8 cellular contexts compared by ENCODE assay signal in genomic region chr12:19439059-19440018, GRCh38.
DNase-seq lines count a peak whose midpoint lies in the region; TF ChIP-seq lines count a peak whose summit lies in the region.

TSS of gene AEBP2 (plus strand) at chr12:19439492. CDS start at chr12:19439700, 208 bp downstream.

- DNase-seq in GF-D8 (lab: John Stamatoyannopoulos, UW) (peak; percentile 77), HCEC 1CT (peak; percentile 94), MM.1S (peak; percentile 92), SK-N-MC (ENCODE audit: low read depth, low spot score) (no peak), germinal center (ENCODE audit: low spot score) (peak; percentile 95), nucleus accumbens (lab: John Stamatoyannopoulos, UW) (peak; percentile 26 to 97 (median 92)), superior temporal gyrus (ENCODE audit: extremely low spot score) (peak; percentile 89)
- peak; percentile 96 for DNase-seq in activated naive CD4-positive, alpha-beta T cell treated with anti-CD3 and anti-CD28 coated beads, Interleukin-2, amount 10 ng/mL, durations not matched to agents 7 days and 5 days

- H3F3A ChIP-seq in MM.1S (ENCODE audit: insufficient read depth, low read length) = peaks cover 13% of the 10 kb centered on the region

- H3K79me2 ChIP-seq in MM.1S (ENCODE audit: low read length) = peaks cover 46% of the 10 kb centered on the region

- peak within 1 kb of the TSS; percentile 99 for H3K4me3 Mint-ChIP-seq in activated naive CD4-positive, alpha-beta T cell treated with anti-CD3 and anti-CD28 coated beads, Interleukin-2, amount 10 ng/mL, durations not matched to agents 7 days and 5 days

- H3K36me3 Mint-ChIP-seq in activated naive CD4-positive, alpha-beta T cell treated with anti-CD3 and anti-CD28 coated beads, Interleukin-2, amount 10 ng/mL, durations not matched to agents 7 days and 5 days = peaks cover 17% of the 10 kb centered on the region

- H3K27ac ChIP-seq in MM.1S (ENCODE audit: low read length) = peak within 1 kb of the TSS; percentile 42; the same call in 1 of the 2 replicates
- H3K27ac ChIP-seq in SK-N-MC = peak within 1 kb of the TSS; percentile 78

- H3K27me3 Mint-ChIP-seq in activated naive CD4-positive, alpha-beta T cell treated with anti-CD3 and anti-CD28 coated beads, Interleukin-2, amount 10 ng/mL, durations not matched to agents 7 days and 5 days = peaks cover 13% of the 10 kb centered on the region

- no peaks in the 10 kb centered on the region for H4K20me1 ChIP-seq in MM.1S (ENCODE audit: insufficient read depth, low read length)

- TF ChIP-seq CTCF in MM.1S (IDR thresholded peaks at IDR 0.05; ENCODE audit: low read length) = no peak

- no peaks in the 10 kb centered on the region for H3K9me3 ChIP-seq in MM.1S (replicated peaks; ENCODE audit: insufficient read depth, low read length)
- H3K9me3 ChIP-seq in SK-N-MC (ENCODE audit: low read depth, low read length) = no peaks in the 10 kb centered on the region

- CTCF ChIA-PET in activated naive CD4-positive, alpha-beta T cell treated with anti-CD3 and anti-CD28 coated beads, Interleukin-2, amount 10 ng/mL, durations not matched to agents 7 days and 5 days (lab: Charles Lee) = no interaction called here

- peak within 1 kb of the TSS; percentile 52 for H3K4me2 ChIP-seq in MM.1S (ENCODE audit: low read depth, low read length)

- H3K36me3 ChIP-seq in MM.1S (replicated peaks; ENCODE audit: insufficient read depth, low read length) = no peaks in the 10 kb centered on the region
- H3K36me3 ChIP-seq in SK-N-MC (ENCODE audit: insufficient read depth, low read length) = peaks cover 19% of the 10 kb centered on the region

- peaks cover 55% of the 10 kb centered on the region for H3K4me1 Mint-ChIP-seq in activated naive CD4-positive, alpha-beta T cell treated with anti-CD3 and anti-CD28 coated beads, Interleukin-2, amount 10 ng/mL, durations not matched to agents 7 days and 5 days

- H3K27me3 ChIP-seq in MM.1S (replicated peaks; ENCODE audit: insufficient read depth, low read length) = no peaks in the 10 kb centered on the region

- H3K9me3 Mint-ChIP-seq in activated naive CD4-positive, alpha-beta T cell treated with anti-CD3 and anti-CD28 coated beads, Interleukin-2, amount 10 ng/mL, durations not matched to agents 7 days and 5 days = no peaks in the 10 kb centered on the region

- H3K9ac ChIP-seq in MM.1S (ENCODE audit: low read length) = peak within 1 kb of the TSS; percentile 91
- peak within 1 kb of the TSS; percentile 93 for H3K9ac ChIP-seq in SK-N-MC (ENCODE audit: insufficient read length)

- no peaks in the 10 kb centered on the region for H3K9me2 ChIP-seq in MM.1S (replicated peaks; ENCODE audit: insufficient read depth, low read length)

- 0 out of 2 replicates have a peak, but pooled peaks cover 5% of the 10 kb centered on the region for H3K4me1 ChIP-seq in MM.1S (ENCODE audit: low read length)

- H3K4me3 ChIP-seq in MM.1S (ENCODE audit: low read length) = peak within 1 kb of the TSS; percentile 99
- peak within 1 kb of the TSS; percentile 83 for H3K4me3 ChIP-seq in SK-N-MC

- H2AFZ ChIP-seq in MM.1S (ENCODE audit: low read length) = peak within 1 kb of the TSS; percentile 86

- H3K27ac Mint-ChIP-seq in activated naive CD4-positive, alpha-beta T cell treated with anti-CD3 and anti-CD28 coated beads, Interleukin-2, amount 10 ng/mL, durations not matched to agents 7 days and 5 days = peak within 1 kb of the TSS; percentile 98
